In the genomic region with DNA sequence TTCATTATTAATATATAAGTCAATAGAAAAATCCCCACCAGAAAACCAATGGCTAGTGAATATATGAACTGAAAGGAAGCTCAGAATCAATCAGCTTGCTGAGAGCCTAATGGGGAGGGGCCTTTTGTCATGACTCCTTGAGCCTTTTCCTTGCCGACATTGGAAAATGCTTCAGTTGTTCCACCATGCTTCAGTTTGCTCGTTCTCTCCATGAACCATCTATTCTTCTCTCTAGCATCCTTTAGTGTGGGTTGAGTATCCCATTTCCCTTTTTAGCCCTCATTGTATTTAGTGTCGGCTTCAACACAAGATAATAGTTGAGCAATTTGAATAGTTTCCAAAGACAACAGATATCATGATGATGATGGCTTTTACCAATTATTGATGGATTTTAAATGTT, we compare ENCODE assay signal across 2 cellular contexts.
TF ChIP-seq lines count a peak whose summit lies in the region.

No MANE protein-coding gene starts in this region.

TF ChIP-seq in HepG2, 621 proteins besides CTCF, POLR2A, EP300 and RAD21:
- TF ChIP-seq RBM22 (optimal IDR thresholded peaks at IDR 0.05; ENCODE audit: low read length): peak; percentile 96
- TF ChIP-seq JUNB (CRISPR knock-in tag; IDR thresholded peaks at IDR 0.05; ENCODE audit: borderline replicate concordance): no peak
TF ChIP-seq in HepG2: peak in this region for 1.

TF ChIP-seq in H1, 55 proteins besides CTCF, POLR2A, EP300 and RAD21:
- TF ChIP-seq SIN3A (conservative IDR thresholded peaks at IDR 0.05 in 1 of 2, IDR thresholded peaks at IDR 0.05 in 1 of 2; ENCODE audit: low read depth in 1 of 2, low read length in 2 of 2): no peak
- TF ChIP-seq RXRA (IDR thresholded peaks at IDR 0.05; ENCODE audit: insufficient read depth, low read depth, low read length): no peak
- no peak for TF ChIP-seq BRCA1 (IDR thresholded peaks at IDR 0.05; ENCODE audit: low read depth, low read length)
- no peak for TF ChIP-seq TBP (IDR thresholded peaks at IDR 0.05; ENCODE audit: low read depth, low read length)
- no peak for TF ChIP-seq NANOG (IDR thresholded peaks at IDR 0.05; ENCODE audit: insufficient read depth, low read depth, low read length, poor library complexity, severe bottlenecking)
- TF ChIP-seq CREB1 (IDR thresholded peaks at IDR 0.05): no peak
- TF ChIP-seq SRF (IDR thresholded peaks at IDR 0.05; ENCODE audit: low read depth, low read length): no peak
- no peak for TF ChIP-seq CTBP2 (IDR thresholded peaks at IDR 0.05; ENCODE audit: borderline replicate concordance, insufficient read depth, insufficient read length, low read length)
- TF ChIP-seq HDAC2 (IDR thresholded peaks at IDR 0.05; ENCODE audit: borderline replicate concordance in 1 of 2, low read depth in 2 of 2, low read length in 2 of 2): no peak
- TF ChIP-seq SAP30 (IDR thresholded peaks at IDR 0.05; ENCODE audit: insufficient read depth, insufficient replicate concordance, low read length): no peak
